30 cellular contexts compared by ENCODE assay signal in genomic region chr16:90072442-90073105, GRCh38. TPM values are rescaled to one million over a fixed set of nuclear protein-coding genes. Genes with fewer than 3 reads are reported as not detected.
"Had no signal": no experiment of that assay in that cellular context is flagged by ENCODE, and none has a peak within 500 bp of the region (broad histone marks: within the 10 kb centered on the region; RNA-seq: fewer than 3 reads in every experiment).

No MANE protein-coding gene starts in this region.

- DNase-seq: effector memory CD4-positive, alpha-beta T cell; foreskin melanocyte; heart left ventricle; hippocampal formation; kidney glomerular epithelial cell; mammary epithelial cell; naive thymus-derived CD4-positive, alpha-beta T cell; nephron progenitor cell; psoas muscle; retina; sigmoid colon; stimulated activated CD4-positive, alpha-beta T cell treated with anti-CD3 and anti-CD28 coated beads, Interleukin-2, amount 100 ng/mL, for 24 hours; stimulated activated CD4-positive, alpha-beta T cell treated with anti-CD3 and anti-CD28 coated beads, Interleukin-4, amount 100 ng/mL, for 4 hours; stimulated activated naive B cell treated with anti-CD40 and anti-IgM and Interleukin-4, amounts not matched to agents 10 μg/mL and 1 μg/mL and 100 μg/mL, for 72 hours; stomach; substantia nigra; trophoblast cell had no signal

- H3K9me3 ChIP-seq: neutrophil, psoas muscle, sigmoid colon, stomach, thoracic aorta had no signal

- H3K27ac ChIP-seq: heart left ventricle, neutrophil, psoas muscle, sigmoid colon, skin epidermis, stomach, thoracic aorta had no signal

- FAIRE-seq: endometrium, islet of Langerhans had no signal

- H3K4me1 ChIP-seq: psoas muscle had no signal

- H3K36me3 ChIP-seq: heart left ventricle, neutrophil, sigmoid colon, stomach, thoracic aorta had no signal

- ATAC-seq: esophagus mucosa; heart left ventricle; left lobe of liver; naive thymus-derived CD4-positive, alpha-beta T cell; psoas muscle; stimulated activated naive B cell treated with anti-CD40 and anti-IgM and Interleukin-4, amounts not matched to agents 10 μg/mL and 1 μg/mL and 100 μg/mL, for 72 hours had no signal

- H3K4me3 ChIP-seq: heart left ventricle, psoas muscle, sigmoid colon, skin epidermis, stomach, thoracic aorta had no signal

RNA-seq across cellular contexts. Expression of gene PRDM7, which starts 4.6 kb away (rescaled TPM):
- total RNA-seq: esophagus mucosa; fibroblast of lung; heart left ventricle; left lobe of liver; lower leg skin; mammary epithelial cell; mesenteric fat pad; mononuclear cell; naive thymus-derived CD4-positive, alpha-beta T cell; osteoblast; psoas muscle; sigmoid colon; stomach; thoracic aorta; urinary bladder had no signal
- polyA plus RNA-seq: fibroblast of lung; heart left ventricle; mammary epithelial cell; naive thymus-derived CD4-positive, alpha-beta T cell; psoas muscle; sigmoid colon; stomach; urinary bladder had no signal
